ENCODE assay signal across 9 cellular contexts in genomic region chr2:23939054-23939436, GRCh38. TPM values are rescaled to one million over a fixed set of nuclear protein-coding genes. Genes with fewer than 3 reads are reported as not detected.
DNase-seq lines count a peak whose midpoint lies in the region; ATAC-seq, FAIRE-seq and TF ChIP-seq lines count a peak whose summit lies in the region.
"Had no signal": no experiment of that assay in that cellular context is flagged by ENCODE, and none has a peak within 500 bp of the region (broad histone marks: within the 10 kb centered on the region; RNA-seq: fewer than 3 reads in every experiment).

No MANE protein-coding gene starts in this region.

- no peaks in the 10 kb centered on the region for H3K9me3 Mint-ChIP-seq in HFFc6
- H3K9me3 Mint-ChIP-seq in central memory CD8-positive, alpha-beta T cell: no peaks in the 10 kb centered on the region
- H3K9me3 Mint-ChIP-seq in natural killer cell: no peaks in the 10 kb centered on the region

- H3K4me3 Mint-ChIP-seq in HFFc6 (peak overlapping the region; percentile 87), natural killer cell (peak overlapping the region; percentile 97)
- peak overlapping the region; percentile 88 for H3K4me3 Mint-ChIP-seq in central memory CD8-positive, alpha-beta T cell

- peaks cover 4% of the 10 kb centered on the region for H3K36me3 Mint-ChIP-seq in HFFc6 (ENCODE audit: low read depth)
- H3K36me3 Mint-ChIP-seq in central memory CD8-positive, alpha-beta T cell (ENCODE audit: insufficient read depth): peaks cover 8% of the 10 kb centered on the region
- no peaks in the 10 kb centered on the region for H3K36me3 Mint-ChIP-seq in natural killer cell

- H3K4me1 Mint-ChIP-seq in HFFc6 (ENCODE audit: low read depth): peaks cover 31% of the 10 kb centered on the region
- peaks cover 30% of the 10 kb centered on the region for H3K4me1 Mint-ChIP-seq in central memory CD8-positive, alpha-beta T cell
- peaks cover 20 to 27% of the 10 kb centered on the region in 2 donors for H3K4me1 Mint-ChIP-seq in natural killer cell

- FAIRE-seq in RCC 7860 (lab: Jason Lieb, UNC) (no peak), D721Med (lab: Jason Lieb, UNC) (no peak)
- FAIRE-seq: GM12892 had no signal

- DNase-seq in AG10803 (ENCODE audit: low read depth) (peak; percentile 58), HFFc6 (no peak), natural killer cell (no peak), SKM-1 (lab: John Stamatoyannopoulos, UW; ENCODE audit: unreplicated experiment) (no peak), RCC 7860 (ENCODE audit: low spot score) (no peak), D721Med (ENCODE audit: insufficient read length, low spot score) (no peak)
- DNase-seq in central memory CD8-positive, alpha-beta T cell (ENCODE audit: low spot score in 2 of 2): no peak

- TF ChIP-seq CTCF in AG10803 (conservative IDR thresholded peaks at IDR 0.05; ENCODE audit: low read length): no peak
- TF ChIP-seq CTCF in HFFc6 (IDR thresholded peaks at IDR 0.05): no peak
- no peak for TF ChIP-seq CTCF in natural killer cell (IDR thresholded peaks at IDR 0.05)
- no peak for TF ChIP-seq CTCF in D721Med (IDR thresholded peaks at IDR 0.05; ENCODE audit: insufficient read depth, missing control alignments)

- peaks cover 2% of the 10 kb centered on the region; the same call in 1 of the 2 replicates for H3K27me3 Mint-ChIP-seq in HFFc6 (ENCODE audit: insufficient read depth)
- no peaks in the 10 kb centered on the region for H3K27me3 Mint-ChIP-seq in central memory CD8-positive, alpha-beta T cell
- peaks cover 0 to 9% of the 10 kb centered on the region in 2 donors for H3K27me3 Mint-ChIP-seq in natural killer cell (ENCODE audit: low read depth in 2 of 2)

- H3K4me3 ChIP-seq in AG10803 (ENCODE audit: low read length): peak overlapping the region; percentile 92

- peak overlapping the region; percentile 82 for H3K27ac Mint-ChIP-seq in HFFc6
- H3K27ac Mint-ChIP-seq in central memory CD8-positive, alpha-beta T cell (ENCODE audit: low read depth): peak overlapping the region; percentile 83
- H3K27ac Mint-ChIP-seq in natural killer cell: peak overlapping the region; percentile 85 to 88

- no peak for ATAC-seq in central memory CD8-positive, alpha-beta T cell (replicated peaks; ENCODE audit: extremely low read depth, poor library complexity, severe bottlenecking)
- ATAC-seq in natural killer cell: no peak
- no peak for ATAC-seq in HG02884 (IDR thresholded peaks at IDR 0.05; ENCODE audit: unreplicated experiment)

- intact Hi-C loops in natural killer cell (cut with micrococcal nuclease): no loop called here

RNA-seq across cellular contexts. Expression of gene UBXN2A, which starts 1.2 kb away (rescaled TPM):
- total RNA-seq in HFFc6 (2021; fragmentation: NEBNext Ultra II Directional; extraction: Animal tissue kit (Norgen Biotek cat#: 25700)): 10 to 100 TPM; 11.2 to 15.8 (median 13.6) TPM
- total RNA-seq in natural killer cell: 10 to 100 TPM; 14.7 to 18.0 (median 16.2) TPM

RNA-seq across cellular contexts. Expression of gene ATAD2B, which starts 12.1 kb away (rescaled TPM):
- total RNA-seq in HFFc6 (2021; fragmentation: NEBNext Ultra II Directional; extraction: Animal tissue kit (Norgen Biotek cat#: 25700)): 1 to 10 TPM; 4.8 to 6.1 (median 4.9) TPM
- total RNA-seq in natural killer cell: 10 to 100 TPM; 71.5 to 85.7 (median 84.0) TPM

Comparison
In these comparisons a context has a peak if more than half of its experiments do, and no peak if none do; other contexts are left out.
1. RNA of gene ATAD2B, which starts 12.1 kb away (total RNA-seq): 71.5 to 85.7 TPM in natural killer cell; 4.8 to 6.1 TPM in HFFc6; every median in the first group is over 10 times any median in the second.
2. Peak in every context shown above with its lines, with median percentiles within 50 percentile points of each other: H3K27ac Mint-ChIP-seq and H3K4me3 Mint-ChIP-seq.